8 cellular contexts compared by ENCODE assay signal in genomic region chr4:152778656-152779512, GRCh38.
DNase-seq lines count a peak whose midpoint lies in the region; ATAC-seq and TF ChIP-seq lines count a peak whose summit lies in the region.

No MANE protein-coding gene starts in this region.

- POLR2A ChIA-PET in RWPE1 (lab: Yijun Ruan, JAX; ENCODE audit: low non-redundant PET), result interaction anchor here (0.6 kb wide), 1 partner anchor 1965 kb away, joined by 3 read pairs; the partner anchor contains the start of gene LRAT

- H3K4me3 ChIP-seq in rectal smooth muscle tissue (ENCODE audit: low read length), result peak overlapping the region; percentile 98

- ATAC-seq in HG02852 (IDR thresholded peaks at IDR 0.05; ENCODE audit: unreplicated experiment) (peak; percentile 24), HG02642 (IDR thresholded peaks at IDR 0.05; ENCODE audit: poor library complexity, unreplicated experiment) (no peak), GM18858 (IDR thresholded peaks at IDR 0.05; ENCODE audit: unreplicated experiment) (no peak)

- no peaks in the 10 kb centered on the region for H3K27me3 ChIP-seq in rectal smooth muscle tissue (ENCODE audit: control insufficient read depth, insufficient read depth, low read length)

- peak overlapping the region; percentile 89 for H3K9ac ChIP-seq in rectal smooth muscle tissue (ENCODE audit: low read length)

- CTCF ChIA-PET in RWPE1 (lab: Yijun Ruan, JAX), result interaction anchor here (0.6 to 0.9 kb wide), 5 partner anchors 9 to 401 kb away, joined by 3 to 6 read pairs (median 3); no protein-coding TSS in a partner anchor

- TF ChIP-seq CTCF in RWPE1 (conservative IDR thresholded peaks at IDR 0.05; ENCODE audit: low read depth), result no peak

- H3K4me1 ChIP-seq in rectal smooth muscle tissue (ENCODE audit: control insufficient read depth, insufficient read depth, low read length), result peaks cover 3% of the 10 kb centered on the region

- no peaks in the 10 kb centered on the region for H3K36me3 ChIP-seq in rectal smooth muscle tissue (ENCODE audit: control insufficient read depth, insufficient read depth, low read length)

- H3K27ac ChIP-seq in RWPE1 (peak overlapping the region; percentile 94), angular gyrus (ENCODE audit: low read depth, low read length) (peak overlapping the region; percentile 85), rectal smooth muscle tissue (ENCODE audit: low read depth, low read length) (peak overlapping the region; percentile 86)

- peak; percentile 23 for DNase-seq in EH (ENCODE audit: low read depth)
- DNase-seq in RWPE1 (ENCODE audit: low spot score), result peak; percentile 3
- DNase-seq in hippocampal formation (lab: John Stamatoyannopoulos, UW), result peak; percentile 20 to 74
